Comparison of ENCODE assay signal across 1 cellular context in the genomic region with DNA sequence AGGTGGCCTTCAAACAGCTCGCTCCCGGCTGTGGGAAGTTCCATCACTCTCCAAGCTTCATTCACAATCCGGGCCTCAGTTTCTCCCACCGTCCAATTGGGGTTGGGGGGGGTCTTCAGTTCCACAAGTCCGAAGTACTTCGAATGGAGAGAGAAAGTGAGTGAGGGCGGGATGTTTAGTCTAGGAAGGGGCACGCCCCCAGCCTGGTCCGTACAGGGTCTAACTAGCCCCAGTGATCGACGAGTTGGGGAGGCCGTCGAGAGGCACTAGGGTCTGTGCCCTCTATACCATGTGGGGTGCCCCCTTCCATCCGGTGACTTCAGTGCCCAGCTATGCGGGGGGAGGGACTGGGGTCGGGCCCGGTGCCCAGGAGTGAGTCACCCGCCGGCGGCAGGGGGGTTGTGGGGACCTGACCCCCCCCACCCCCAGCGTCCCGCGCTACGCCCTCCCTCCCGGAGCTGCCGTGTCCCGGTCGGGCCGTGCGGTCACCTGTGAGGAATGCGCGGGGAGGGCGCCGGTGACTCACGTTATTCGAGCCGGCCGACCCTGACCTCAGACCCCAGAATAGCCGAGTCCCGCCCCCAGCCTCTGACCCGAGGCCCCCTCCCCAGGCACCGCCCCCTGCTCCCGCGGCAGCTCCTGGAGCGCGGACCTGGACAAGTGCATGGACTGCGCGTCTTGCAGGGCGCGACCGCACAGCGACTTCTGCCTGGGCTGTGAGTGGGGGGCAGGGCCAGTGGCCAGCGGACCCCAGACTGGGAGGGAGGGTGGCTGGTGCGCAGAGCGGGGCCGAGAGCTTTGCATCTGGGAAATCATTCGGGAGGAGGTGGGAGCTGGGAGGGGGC.
TF ChIP-seq lines count a peak whose summit lies in the region.

No MANE protein-coding gene starts in this region.

TF ChIP-seq in liver, 16 proteins besides CTCF, POLR2A, EP300 and RAD21 (continued from another document):
- TF ChIP-seq, protein P1, sequence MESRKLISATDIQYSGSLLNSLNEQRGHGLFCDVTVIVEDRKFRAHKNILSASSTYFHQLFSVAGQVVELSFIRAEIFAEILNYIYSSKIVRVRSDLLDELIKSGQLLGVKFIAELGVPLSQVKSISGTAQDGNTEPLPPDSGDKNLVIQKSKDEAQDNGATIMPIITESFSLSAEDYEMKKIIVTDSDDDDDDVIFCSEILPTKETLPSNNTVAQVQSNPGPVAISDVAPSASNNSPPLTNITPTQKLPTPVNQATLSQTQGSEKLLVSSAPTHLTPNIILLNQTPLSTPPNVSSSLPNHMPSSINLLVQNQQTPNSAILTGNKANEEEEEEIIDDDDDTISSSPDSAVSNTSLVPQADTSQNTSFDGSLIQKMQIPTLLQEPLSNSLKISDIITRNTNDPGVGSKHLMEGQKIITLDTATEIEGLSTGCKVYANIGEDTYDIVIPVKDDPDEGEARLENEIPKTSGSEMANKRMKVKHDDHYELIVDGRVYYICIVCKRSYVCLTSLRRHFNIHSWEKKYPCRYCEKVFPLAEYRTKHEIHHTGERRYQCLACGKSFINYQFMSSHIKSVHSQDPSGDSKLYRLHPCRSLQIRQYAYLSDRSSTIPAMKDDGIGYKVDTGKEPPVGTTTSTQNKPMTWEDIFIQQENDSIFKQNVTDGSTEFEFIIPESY (IDR thresholded peaks at IDR 0.05): no peak
- no peak for TF ChIP-seq NR2F2 (IDR thresholded peaks at IDR 0.05)
- TF ChIP-seq HNF4A (conservative IDR thresholded peaks at IDR 0.05): no peak
- TF ChIP-seq, protein P2, sequence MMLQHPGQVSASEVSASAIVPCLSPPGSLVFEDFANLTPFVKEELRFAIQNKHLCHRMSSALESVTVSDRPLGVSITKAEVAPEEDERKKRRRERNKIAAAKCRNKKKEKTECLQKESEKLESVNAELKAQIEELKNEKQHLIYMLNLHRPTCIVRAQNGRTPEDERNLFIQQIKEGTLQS (IDR thresholded peaks at IDR 0.05): peak; percentile 50
- peak; percentile 77 to 97 for TF ChIP-seq JUND (IDR thresholded peaks at IDR 0.05)
- TF ChIP-seq GABPA (IDR thresholded peaks at IDR 0.05 in 1 of 2, conservative IDR thresholded peaks at IDR 0.05 in 1 of 2): peak in 1 of 2 donors; percentile 12
